ENCODE assay signal across 8 cellular contexts in the genomic region with DNA sequence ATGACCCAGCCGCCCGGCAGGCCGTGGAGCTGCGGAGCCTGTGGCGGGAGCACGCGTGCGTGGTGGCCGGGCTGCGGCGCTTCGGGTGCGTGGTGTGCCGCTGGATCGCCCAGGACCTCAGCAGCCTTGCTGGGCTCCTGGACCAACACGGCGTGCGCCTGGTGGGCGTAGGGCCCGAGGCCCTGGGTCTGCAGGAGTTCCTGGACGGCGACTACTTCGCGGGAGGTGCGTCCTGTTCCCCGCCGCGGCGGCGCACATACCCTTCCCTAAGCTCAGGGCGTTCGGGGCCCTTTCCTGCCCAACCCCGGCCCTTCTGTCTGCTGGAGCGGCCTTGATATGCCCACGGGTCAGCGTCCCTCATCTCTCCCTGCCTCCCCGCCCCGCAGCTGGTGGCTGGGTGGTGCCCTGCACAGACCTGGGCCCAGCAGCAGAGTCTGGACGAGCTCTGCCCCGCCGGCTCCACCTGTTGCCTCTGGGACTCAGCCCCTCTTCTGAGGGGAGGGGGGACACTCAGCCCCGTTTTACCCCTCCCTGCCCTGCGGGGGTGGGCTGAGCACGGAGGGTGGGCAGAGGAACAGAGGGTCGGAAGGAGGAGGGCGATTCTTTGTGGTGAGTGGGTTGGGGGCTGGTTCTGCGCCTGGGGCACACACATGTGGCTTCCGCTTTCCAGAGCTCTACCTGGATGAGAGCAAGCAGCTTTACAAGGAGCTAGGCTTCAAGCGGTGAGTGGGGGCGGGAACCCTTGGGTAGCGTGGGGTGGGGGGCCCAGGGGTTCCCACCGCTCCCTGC. TPM values are rescaled to one million over a fixed set of nuclear protein-coding genes. Genes with fewer than 3 reads are reported as not detected.
A peak's percentile ranks its signal among the peaks of the same experiment; 100 is the strongest.
DNase-seq lines count a peak whose midpoint lies in the region; ATAC-seq and TF ChIP-seq lines count a peak whose summit lies in the region.

No MANE protein-coding gene starts in this region.

- peak overlapping the region; percentile 99 for H3K14ac ChIP-seq in neuronal stem cell (ENCODE audit: low read length)

- ATAC-seq in T-helper 17 cell (no peak), GM21447 (IDR thresholded peaks at IDR 0.05; ENCODE audit: unreplicated experiment) (no peak)

- H3K27me3 ChIP-seq in HAP-1 (ENCODE audit: low read depth) (peaks cover 5% of the 10 kb centered on the region; the same call in 1 of the 2 replicates), neuronal stem cell (ENCODE audit: control insufficient read depth in 3 of 3, insufficient read depth in 3 of 3, low read depth in 1 of 3, low read length in 3 of 3) (no peaks in the 10 kb centered on the region)

- WGBS in neuronal stem cell (ENCODE audit: extremely low coverage in 2 of 2, insufficient read length in 2 of 2, insufficient replicate concordance in 1 of 2), 2 donors = no CpG with 5 or more reads among the region's 52 CpGs

- peak overlapping the region; percentile 95 for H3K4me2 ChIP-seq in neuronal stem cell (ENCODE audit: insufficient read depth, low read length, poor library complexity, severe bottlenecking)

- peak overlapping the region; percentile 98 for H3K23ac ChIP-seq in neuronal stem cell (ENCODE audit: low read depth, low read length, poor library complexity)

- H3K18ac ChIP-seq in neuronal stem cell (ENCODE audit: low read length) = peak overlapping the region; percentile 90

- H2AK5ac ChIP-seq in neuronal stem cell (ENCODE audit: low read depth, low read length) = peak overlapping the region; percentile 99

- H3K27ac Mint-ChIP-seq in CD14-positive monocyte = no peak overlapping the region
- peak overlapping the region; percentile 97 for H3K27ac Mint-ChIP-seq in T-helper 17 cell

- H4K8ac ChIP-seq in neuronal stem cell (ENCODE audit: low read depth, low read length) = peak overlapping the region; percentile 48

- peak overlapping the region; percentile 68 to 84 for H3K4me3 Mint-ChIP-seq in CD14-positive monocyte
- H3K4me3 Mint-ChIP-seq in T-helper 17 cell = peak overlapping the region; percentile 91

- peak overlapping the region; percentile 96 for H2AFZ ChIP-seq in neuronal stem cell (ENCODE audit: low read length)

- H3K4me1 Mint-ChIP-seq in CD14-positive monocyte = peaks cover 31% of the 10 kb centered on the region
- peaks cover 27% of the 10 kb centered on the region for H3K4me1 Mint-ChIP-seq in T-helper 17 cell

- H3K27me3 Mint-ChIP-seq in CD14-positive monocyte (ENCODE audit: low read depth in 3 of 3) = peaks cover 3 to 15% (median 4%) of the 10 kb centered on the region in 3 donors
- no peaks in the 10 kb centered on the region for H3K27me3 Mint-ChIP-seq in T-helper 17 cell

- peaks cover 6 to 8% of the 10 kb centered on the region in 2 donors for H3K36me3 Mint-ChIP-seq in CD14-positive monocyte
- H3K36me3 Mint-ChIP-seq in T-helper 17 cell (ENCODE audit: low read depth) = peaks cover 3% of the 10 kb centered on the region

- H2BK15ac ChIP-seq in neuronal stem cell (ENCODE audit: low read length) = peak overlapping the region; percentile 89

- peaks cover 0 to 3% (median 0%) of the 10 kb centered on the region in 7 donors for H3K9me3 Mint-ChIP-seq in CD14-positive monocyte

- intact Hi-C loops in CD14-positive monocyte (cut with micrococcal nuclease) = loop anchor here (1.0 to 5.0 kb wide), 8 partner anchors 40 to 390 kb away; a partner anchor contains a TSS

- H2BK12ac ChIP-seq in neuronal stem cell (ENCODE audit: low read length) = peak overlapping the region; percentile 84

- peaks cover 12% of the 10 kb centered on the region for H3K79me1 ChIP-seq in neuronal stem cell (ENCODE audit: low read depth, low read length)

- H2BK120ac ChIP-seq in neuronal stem cell (ENCODE audit: low read depth, low read length) = peak overlapping the region; percentile 94

- H3K4me1 ChIP-seq in HAP-1 (peaks cover 2% of the 10 kb centered on the region; the same call in 1 of the 2 replicates), neuronal stem cell (ENCODE audit: control insufficient read depth in 2 of 2, insufficient read depth in 1 of 2, low read depth in 1 of 2, low read length in 2 of 2) (peaks cover 7 to 8% of the 10 kb centered on the region in 2 donors)

- H3K9me3 ChIP-seq in HAP-1 (no peaks in the 10 kb centered on the region), T-helper 17 cell (ENCODE audit: control insufficient read depth, low read length, poor library complexity, severe bottlenecking) (no peaks in the 10 kb centered on the region), neuronal stem cell (replicated peaks in 1 of 2; ENCODE audit: control insufficient read depth in 2 of 2, insufficient read depth in 1 of 2, low read depth in 1 of 2, low read length in 2 of 2) (peaks cover 0 to 20% of the 10 kb centered on the region in 2 donors)

- H3K36me3 ChIP-seq in HAP-1 (replicated peaks) (no peaks in the 10 kb centered on the region), neuronal stem cell (replicated peaks in 1 of 2; ENCODE audit: control insufficient read depth in 2 of 2, insufficient read depth in 2 of 2, low read length in 2 of 2) (peaks cover 7 to 9% of the 10 kb centered on the region in 2 donors)

- DNase-seq in CD14-positive monocyte (ENCODE audit: low spot score) = no peak
- no peak for DNase-seq in HAP-1 (ENCODE audit: low spot score in 2 of 2)
- peak in 1 of 3 donors; percentile 27 for DNase-seq in T-helper 17 cell
- DNase-seq in epithelial cell of esophagus (ENCODE audit: low read depth) = peak; percentile 24
- peak; percentile 38 for DNase-seq in neuronal stem cell (ENCODE audit: low spot score)
- DNase-seq in foreskin melanocyte = no peak
- DNase-seq in NAMALWA (ENCODE audit: low spot score) = no peak

- peak overlapping the region; percentile 96 for H2BK5ac ChIP-seq in neuronal stem cell (ENCODE audit: low read length)

- no peak overlapping the region for H3K27ac ChIP-seq in neuronal stem cell (replicated peaks; ENCODE audit: low read length)

- no peak for TF ChIP-seq CTCF in CD14-positive monocyte (IDR thresholded peaks at IDR 0.05)
- no peak for TF ChIP-seq CTCF in epithelial cell of esophagus (IDR thresholded peaks at IDR 0.05; ENCODE audit: insufficient read depth, low read depth, low read length, missing control alignments)

- peak overlapping the region; percentile 99 for H3K9ac ChIP-seq in neuronal stem cell (ENCODE audit: low read depth, low read length, poor library complexity)

- H4K91ac ChIP-seq in neuronal stem cell (ENCODE audit: low read depth, low read length, poor library complexity) = no peak overlapping the region

- H3K4me3 ChIP-seq in HAP-1 (peak overlapping the region; percentile 65), epithelial cell of esophagus (ENCODE audit: low read length) (peak overlapping the region; percentile 63), neuronal stem cell (ENCODE audit: low read length in 2 of 2) (peak overlapping the region; percentile 88 to 94)

- in situ Hi-C loops in HAP-1 (cut with MboI; ENCODE audit: low sequenced_read_pairs) = loop anchor here (10.0 kb wide), 1 partner anchor 172 kb away; a partner anchor contains a TSS

- H3K4ac ChIP-seq in neuronal stem cell (ENCODE audit: low read length) = no peak overlapping the region

RNA-seq across cellular contexts. Expression of a gene that starts 0.7 kb away (rescaled TPM):
- 1 to 10 TPM; 3.6 to 6.0 TPM for polyA plus RNA-seq in CD14-positive monocyte
- 10 to 100 TPM; 17.6 to 18.5 TPM for total RNA-seq in T-helper 17 cell
- polyA plus RNA-seq in neuronal stem cell (2013, experiment 1 of 2) = 35.1 TPM
- 35.3 TPM for polyA plus RNA-seq in neuronal stem cell (2013, experiment 2 of 2)

RNA-seq across cellular contexts. Expression of a gene that starts 31.1 kb away (rescaled TPM):
- 10 to 100 TPM; 62.1 to 64.4 TPM for polyA plus RNA-seq in CD14-positive monocyte
- 100 to 1,000 TPM; 179 to 212 TPM for total RNA-seq in T-helper 17 cell
- polyA plus RNA-seq in neuronal stem cell (2013, experiment 1 of 2) = 1.1 TPM
- 1.3 TPM for polyA plus RNA-seq in neuronal stem cell (2013, experiment 2 of 2)

RNA-seq across cellular contexts. Expression of a gene that starts 45.6 kb away (rescaled TPM):
- polyA plus RNA-seq in CD14-positive monocyte = 1 to 10 TPM; 1.1 to 4.4 TPM
- 1 to 10 TPM in 1 of 2 donors, under 1 TPM in 1; 0.94 to 3.8 TPM for total RNA-seq in T-helper 17 cell
- polyA plus RNA-seq in neuronal stem cell (2013, experiment 1 of 2) = 1.1 TPM
- 1.4 TPM for polyA plus RNA-seq in neuronal stem cell (2013, experiment 2 of 2)

RNA-seq across cellular contexts. Expression of a gene that starts 57.2 kb away (rescaled TPM):
- polyA plus RNA-seq in CD14-positive monocyte = not detected
- not detected for total RNA-seq in T-helper 17 cell
- polyA plus RNA-seq in neuronal stem cell (2013, experiment 1 of 2) = 208 TPM
- 209 TPM for polyA plus RNA-seq in neuronal stem cell (2013, experiment 2 of 2)

Comparison
In these comparisons a context has a peak if more than half of its experiments do, and no peak if none do; other contexts are left out.
1. DNase-seq: peak in epithelial cell of esophagus (single experiment) and neuronal stem cell (single experiment); none in CD14-positive monocyte (single experiment), HAP-1 (0 of 2), foreskin melanocyte (single experiment) and NAMALWA (single experiment).
2. Peak in every context shown above with its lines, with median percentiles within 50 percentile points of each other: H3K4me3 ChIP-seq.